In the genomic region with DNA sequence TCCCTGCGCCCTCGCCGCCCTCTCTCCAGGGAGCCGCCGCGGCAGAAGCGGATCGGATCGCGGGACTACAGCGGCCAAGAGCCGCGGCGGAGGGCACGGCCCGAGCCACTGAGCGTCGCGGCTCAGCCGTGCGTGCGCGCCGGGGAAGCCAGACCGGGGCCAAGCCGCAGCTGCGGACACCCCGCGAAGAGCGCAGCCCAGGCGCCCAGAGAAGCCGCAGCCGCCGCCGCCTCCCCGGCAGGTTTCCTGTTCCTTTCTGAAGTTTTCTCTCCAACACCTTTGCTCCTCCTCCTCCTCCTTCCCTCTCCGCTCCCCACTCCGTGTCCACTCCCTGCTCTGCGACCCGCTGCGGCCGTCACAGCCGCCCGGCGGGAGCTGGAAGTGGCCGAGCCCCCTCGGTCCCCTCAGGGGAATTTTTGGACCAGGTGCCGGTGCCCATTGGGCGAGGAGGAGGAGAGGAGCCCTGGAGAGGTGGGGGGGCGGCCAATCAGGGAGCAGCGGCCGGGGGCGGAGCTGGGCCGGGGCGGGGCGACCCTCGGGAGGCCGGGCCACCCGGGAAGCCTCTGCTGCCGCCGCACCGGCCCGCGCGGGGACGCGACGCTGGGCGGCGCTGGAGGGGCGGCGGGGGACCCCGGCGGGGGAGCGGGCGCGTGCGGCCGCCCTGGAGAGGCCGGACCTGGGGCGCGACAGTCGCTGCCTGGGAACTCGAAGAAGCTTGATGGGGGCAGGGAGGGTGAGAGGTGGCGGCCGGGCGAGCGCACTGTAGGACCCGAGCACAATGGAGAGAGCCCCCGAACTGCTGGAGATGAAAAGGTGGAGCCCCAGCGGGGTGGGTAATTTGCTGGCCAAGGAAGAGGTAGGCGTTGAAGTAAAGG, we compare ENCODE assay signal across 8 cellular contexts. TPM values are rescaled to one million over a fixed set of nuclear protein-coding genes. Genes with fewer than 3 reads are reported as not detected.
DNase-seq lines count a peak whose midpoint lies in the region; ATAC-seq and TF ChIP-seq lines count a peak whose summit lies in the region.

A gene (minus strand): TSS at position 378 of the 875 bp plus-strand sequence. CDS start 413 bp downstream, outside the sequence.

- peak; percentile 95 for DNase-seq in CD1c-positive myeloid dendritic cell (ENCODE audit: extremely low spot score)
- peak; percentile 92 for DNase-seq in GM19240 (ENCODE audit: insufficient read length, low spot score)
- DNase-seq in NCI-H748 (lab: John Stamatoyannopoulos, UW; ENCODE audit: unreplicated experiment), result peak; percentile 79
- DNase-seq in activated CD4-positive, alpha-beta T cell treated with anti-CD3 and anti-CD28 coated beads, Interleukin-2, amount 50 U/mL, for 48 hours, result peak; percentile 94
- DNase-seq in dorsolateral prefrontal cortex, result peak; percentile 73 to 94 (median 86)
- DNase-seq in lower leg skin (ENCODE audit: low spot score in 2 of 2), result peak; percentile 91 to 99
- DNase-seq in stimulated activated CD4-positive, alpha-beta T cell treated with anti-CD3 and anti-CD28 coated beads, TNF-alpha, amount 100 ng/mL, for 1 hour (ENCODE audit: low read depth in 3 of 3, low spot score in 1 of 3), result peak; percentile 79 to 88 (median 81)

- 0% methylated on average over 63 to 76 of the region's 92 CpGs for WGBS in lower leg skin, 2 donors

- H3K27me3 ChIP-seq in dorsolateral prefrontal cortex, result no peaks in the 10 kb centered on the region

- TF ChIP-seq POLR2A in lower leg skin (IDR thresholded peaks at IDR 0.05), result peak in 1 of 2 donors; percentile 48

- peak within 1 kb of the TSS in 58 of 59 donors; percentile 42 to 99 (median 89) for H3K27ac ChIP-seq in dorsolateral prefrontal cortex

- intact Hi-C loops in dorsolateral prefrontal cortex (cut with DNase I) (loop anchor here in 1 of 2 donors (2.0 to 10.0 kb wide), 3 partner anchors 106 to 728 kb away; a partner anchor contains a TSS), lower leg skin (cut with DNase I; ENCODE audit: low total_unique reads) (loop anchor here (10.0 kb wide), 1 partner anchor 98 kb away; no protein-coding TSS in a partner anchor)

- TF ChIP-seq CTCF in dorsolateral prefrontal cortex (IDR thresholded peaks at IDR 0.05 in 54 of 56, conservative IDR thresholded peaks at IDR 0.05 in 2 of 56; ENCODE audit: low read depth in 1 of 56, partially characterized antibody in 56 of 56) (peak in 31 of 56 donors; percentile 6 to 66 (median 32)), lower leg skin (IDR thresholded peaks at IDR 0.05) (no peak)

- H3K4me3 ChIP-seq in dorsolateral prefrontal cortex (peak within 1 kb of the TSS; percentile 69 to 96 (median 86)), lower leg skin (ENCODE audit: low read depth, poor library complexity, severe bottlenecking) (peak within 1 kb of the TSS; percentile 57)

- ATAC-seq in HG03457 (IDR thresholded peaks at IDR 0.05; ENCODE audit: unreplicated experiment), result peak; percentile 72

RNA-seq across cellular contexts. Expression of the gene that starts here (rescaled TPM):
- total RNA-seq in dorsolateral prefrontal cortex (100 to 1,000 TPM in 2 of 120 experiments, 10 to 100 TPM in 118; 35.5 to 122 (median 61.5) TPM), lower leg skin (10 to 100 TPM; 42.8 to 62.5 (median 52.1) TPM)

Comparison
In these comparisons a context has a peak if more than half of its experiments do, and no peak if none do; other contexts are left out.
1. Peak in every context shown above with its lines: DNase-seq, ATAC-seq, H3K4me3 ChIP-seq and H3K27ac ChIP-seq.
2. CTCF ChIP-seq: peak in dorsolateral prefrontal cortex (31 of 56); none in lower leg skin (0 of 3).